8 cellular contexts compared by ENCODE assay signal in genomic region chr7:42666994-42667393, GRCh38.
"Had no signal": no experiment of that assay in that cellular context is flagged by ENCODE, and none has a peak within 500 bp of the region (broad histone marks: within the 10 kb centered on the region; RNA-seq: fewer than 3 reads in every experiment).

No MANE protein-coding gene starts in this region.

- FAIRE-seq: G401.6, GM12878, GM12891, GM12892, GM18507, GM19239 had no signal

- H3K4me3 ChIP-seq: GM12878 had no signal

- DNase-seq: GDM1, GF-D8 had no signal

- ATAC-seq: GM12878 had no signal
